20 cellular contexts compared by ENCODE assay signal in the genomic region with DNA sequence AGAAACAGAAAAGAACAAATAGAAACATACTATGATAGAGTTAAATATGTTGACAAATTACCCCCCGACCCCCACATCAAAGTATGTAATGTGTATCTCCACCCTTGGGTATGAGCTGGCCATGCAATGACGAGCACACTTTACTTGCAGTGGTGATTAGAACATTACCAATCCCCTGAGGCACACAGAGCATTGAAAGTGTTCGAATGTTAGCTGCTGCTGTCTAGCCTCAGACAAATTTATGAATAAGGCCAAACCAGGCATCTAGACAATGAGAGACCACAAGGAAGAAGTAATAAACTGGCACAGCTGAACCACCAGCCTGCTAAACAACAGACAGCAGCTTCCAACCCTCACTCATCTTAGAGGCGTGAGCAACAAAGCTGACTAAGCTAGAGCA.
"Had no signal": no experiment of that assay in that cellular context is flagged by ENCODE, and none has a peak within 500 bp of the region (broad histone marks: within the 10 kb centered on the region; RNA-seq: fewer than 3 reads in every experiment).

No MANE protein-coding gene starts in this region.

- H3K9me3 ChIP-seq: body of pancreas, gastrocnemius medialis, heart right ventricle, mucosa of descending colon, right atrium auricular region, thyroid gland had no signal

- H3K27ac ChIP-seq: body of pancreas, coronary artery, gastrocnemius medialis, heart right ventricle, right atrium auricular region, thyroid gland had no signal

- H3K4me1 ChIP-seq: body of pancreas, gastrocnemius medialis, heart right ventricle, right atrium auricular region, thyroid gland had no signal

- H3K4me3 ChIP-seq: body of pancreas, coronary artery, gastrocnemius medialis, heart right ventricle, mucosa of descending colon, right atrium auricular region, thyroid gland had no signal

- H3K36me3 ChIP-seq: gastrocnemius medialis, heart right ventricle, right atrium auricular region, thyroid gland had no signal

- H3K9me3 Mint-ChIP-seq: activated CD4-positive, alpha-beta memory T cell treated with anti-CD3 and anti-CD28 coated beads, Interleukin-2, amount 10 ng/mL, durations not matched to agents 7 days and 5 days; activated T-cell treated with anti-CD3 and anti-CD28 coated beads, Interleukin-2, amount 50 U/mL, for 4 hours; naive thymus-derived CD4-positive, alpha-beta T cell had no signal

- H3K4me1 Mint-ChIP-seq: activated CD4-positive, alpha-beta memory T cell treated with anti-CD3 and anti-CD28 coated beads, Interleukin-2, amount 10 ng/mL, durations not matched to agents 7 days and 5 days; central memory CD8-positive, alpha-beta T cell; naive thymus-derived CD4-positive, alpha-beta T cell; stimulated activated naive B cell treated with anti-CD40 and anti-IgM and Interleukin-4, amounts not matched to agents 10 μg/mL and 1 μg/mL and 100 μg/mL, for 72 hours had no signal

- DNase-seq: activated CD4-positive, alpha-beta memory T cell treated with anti-CD3 and anti-CD28 coated beads, Interleukin-2, amount 10 ng/mL, durations not matched to agents 7 days and 5 days; activated CD4-positive, alpha-beta T cell treated with anti-CD3 and anti-CD28 coated beads for 4 hours; activated effector memory CD4-positive, alpha-beta T cell treated with anti-CD3 and anti-CD28 coated beads, Interleukin-2, amount 50 U/mL, for 16 hours; activated T-cell treated with anti-CD3 and anti-CD28 coated beads, Interleukin-2, amount 50 U/mL, for 4 hours; amniotic stem cell; body of pancreas; effector CD4-positive, alpha-beta T cell; gastrocnemius medialis; heart right ventricle; mucosa of descending colon; naive thymus-derived CD4-positive, alpha-beta T cell; stimulated activated CD4-positive, alpha-beta T cell treated with anti-CD3 and anti-CD28 coated beads, Interleukin-15, amount 100 ng/mL, for 24 hours; stimulated activated CD4-positive, alpha-beta T cell treated with anti-CD3 and anti-CD28 coated beads, Interleukin-4, amount 100 ng/mL, for 1 hour; stimulated activated naive B cell treated with anti-CD40 and anti-IgM and Interleukin-4, amounts not matched to agents 10 μg/mL and 1 μg/mL and 100 μg/mL, for 72 hours; T-helper 17 cell; thyroid gland had no signal

- H3K27ac Mint-ChIP-seq: activated CD4-positive, alpha-beta memory T cell treated with anti-CD3 and anti-CD28 coated beads, Interleukin-2, amount 10 ng/mL, durations not matched to agents 7 days and 5 days; activated naive CD8-positive, alpha-beta T cell; naive thymus-derived CD4-positive, alpha-beta T cell; stimulated activated naive B cell treated with anti-CD40 and anti-IgM and Interleukin-4, amounts not matched to agents 10 μg/mL and 1 μg/mL and 100 μg/mL, for 72 hours; T-helper 17 cell had no signal

- H3K4me3 Mint-ChIP-seq: activated CD4-positive, alpha-beta memory T cell treated with anti-CD3 and anti-CD28 coated beads, Interleukin-2, amount 10 ng/mL, durations not matched to agents 7 days and 5 days; activated naive CD8-positive, alpha-beta T cell; activated T-cell treated with anti-CD3 and anti-CD28 coated beads, Interleukin-2, amount 50 U/mL, for 4 hours; central memory CD8-positive, alpha-beta T cell; naive thymus-derived CD4-positive, alpha-beta T cell; stimulated activated naive B cell treated with anti-CD40 and anti-IgM and Interleukin-4, amounts not matched to agents 10 μg/mL and 1 μg/mL and 100 μg/mL, for 72 hours; T-helper 17 cell had no signal

- H3K27me3 Mint-ChIP-seq: activated CD4-positive, alpha-beta memory T cell treated with anti-CD3 and anti-CD28 coated beads, Interleukin-2, amount 10 ng/mL, durations not matched to agents 7 days and 5 days; activated naive CD8-positive, alpha-beta T cell; central memory CD8-positive, alpha-beta T cell; naive thymus-derived CD4-positive, alpha-beta T cell; stimulated activated naive B cell treated with anti-CD40 and anti-IgM and Interleukin-4, amounts not matched to agents 10 μg/mL and 1 μg/mL and 100 μg/mL, for 72 hours; T-helper 17 cell had no signal

- H3K27me3 ChIP-seq: body of pancreas, gastrocnemius medialis, heart right ventricle, right atrium auricular region, thyroid gland had no signal

- H3K36me3 Mint-ChIP-seq: activated naive CD8-positive, alpha-beta T cell; naive thymus-derived CD4-positive, alpha-beta T cell; stimulated activated naive B cell treated with anti-CD40 and anti-IgM and Interleukin-4, amounts not matched to agents 10 μg/mL and 1 μg/mL and 100 μg/mL, for 72 hours had no signal
